ENCODE assay signal across 22 cellular contexts in the genomic region with DNA sequence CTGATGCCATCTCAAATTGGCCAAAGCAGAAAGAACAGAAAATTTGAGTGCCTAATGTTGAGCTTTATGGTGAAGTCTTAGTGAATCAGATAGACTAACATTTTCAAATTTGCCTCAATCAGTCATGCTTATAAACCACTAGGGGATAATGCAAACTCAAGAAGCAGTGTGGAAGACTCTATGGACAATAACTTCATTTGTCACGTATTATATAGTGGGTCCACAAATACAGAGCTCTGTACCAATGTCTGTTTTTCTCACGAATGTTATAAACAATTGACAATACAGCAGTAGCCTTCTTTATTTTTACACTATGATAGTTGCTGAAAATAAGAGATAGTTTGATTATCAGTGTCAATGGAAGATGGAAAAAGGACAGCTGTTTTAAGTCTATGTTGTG.
"Had no signal": no experiment of that assay in that cellular context is flagged by ENCODE, and none has a peak within 500 bp of the region (broad histone marks: within the 10 kb centered on the region; RNA-seq: fewer than 3 reads in every experiment).

No MANE protein-coding gene starts in this region.

- H3K9me3 ChIP-seq: neutrophil, pancreas, psoas muscle, right lobe of liver, sigmoid colon, stomach, thoracic aorta, thyroid gland, tibial nerve, upper lobe of left lung, vagina had no signal

- DNase-seq: nephron progenitor cell; nucleus accumbens; pancreas; psoas muscle; right cardiac atrium; right lobe of liver; sigmoid colon; small intestine; stimulated activated CD4-positive, alpha-beta T cell treated with anti-CD3 and anti-CD28 coated beads, Interleukin-15, amount 100 ng/mL, for 24 hours; stimulated activated CD4-positive, alpha-beta T cell treated with anti-CD3 and anti-CD28 coated beads, Interleukin-2, amount 100 ng/mL, for 24 hours; stimulated activated CD4-positive, alpha-beta T cell treated with anti-CD3 and anti-CD28 coated beads, Interleukin-2, amount 100 ng/mL, for 48 hours; stimulated activated CD4-positive, alpha-beta T cell treated with anti-CD3 and anti-CD28 coated beads, Interleukin-4, amount 100 ng/mL, for 24 hours; stimulated activated naive B cell treated with anti-CD40 and anti-IgM and Interleukin-4, amounts not matched to agents 10 μg/mL and 1 μg/mL and 100 μg/mL, for 72 hours; stimulated activated naive CD4-positive, alpha-beta T cell treated with Interleukin-2 at 50 U/mL for 16 hours; stomach; thyroid gland; trophoblast cell; upper lobe of left lung had no signal

- H3K27ac ChIP-seq: neutrophil, pancreas, psoas muscle, right lobe of liver, sigmoid colon, stomach, thoracic aorta, thyroid gland, tibial nerve, upper lobe of left lung, vagina had no signal

- H3K4me3 ChIP-seq: pancreas, psoas muscle, right lobe of liver, sigmoid colon, stomach, thoracic aorta, thyroid gland, tibial nerve, upper lobe of left lung, vagina had no signal

- H3K27me3 ChIP-seq: neutrophil, pancreas, right lobe of liver, sigmoid colon, stomach, thyroid gland, tibial nerve, upper lobe of left lung, vagina had no signal

- H3K4me1 ChIP-seq: pancreas, psoas muscle, right lobe of liver, thyroid gland, tibial nerve, upper lobe of left lung, vagina had no signal

- H3K36me3 ChIP-seq: neutrophil, pancreas, right lobe of liver, sigmoid colon, stomach, thoracic aorta, thyroid gland, tibial nerve, upper lobe of left lung, vagina had no signal
